Comparison of ENCODE assay signal across 7 cellular contexts in the genomic region with DNA sequence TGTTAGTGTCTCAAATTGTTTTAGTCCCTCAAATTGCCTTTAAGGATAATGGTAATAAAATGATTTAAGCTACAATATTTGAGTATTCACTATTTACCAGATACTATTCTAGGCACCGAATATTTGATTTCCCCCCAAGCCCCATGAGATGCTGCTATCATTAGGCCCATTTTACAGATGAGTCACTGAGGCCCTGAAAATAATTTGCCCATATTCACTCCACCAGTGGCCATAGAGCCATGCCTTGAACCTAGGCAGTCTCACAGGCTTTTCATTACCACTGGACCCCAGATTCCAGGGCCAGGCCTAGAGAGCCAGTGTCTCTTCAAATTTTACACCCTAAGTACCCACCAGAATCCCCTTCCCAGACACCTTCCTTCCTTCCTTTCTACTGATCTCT.
"Had no signal": no experiment of that assay in that cellular context is flagged by ENCODE, and none has a peak within 500 bp of the region (broad histone marks: within the 10 kb centered on the region; RNA-seq: fewer than 3 reads in every experiment).

No MANE protein-coding gene starts in this region.

- FAIRE-seq: HTR-8/SVneo had no signal

- H2AFZ ChIP-seq: GM23248 had no signal

- DNase-seq: GM23248, H7, HFFc6, KG1 had no signal

- H3K4me3 ChIP-seq: GM23248, HAP-1 had no signal

- H3K4me1 ChIP-seq: HAP-1 had no signal

- ATAC-seq: HCT116 had no signal

- H3K27ac ChIP-seq: GM23248 had no signal

- H3K36me3 ChIP-seq: HAP-1 had no signal

- H3K9me3 ChIP-seq: HAP-1 had no signal

- H3K9ac ChIP-seq: GM23248 had no signal
